ENCODE assay signal across 24 cellular contexts in the genomic region with DNA sequence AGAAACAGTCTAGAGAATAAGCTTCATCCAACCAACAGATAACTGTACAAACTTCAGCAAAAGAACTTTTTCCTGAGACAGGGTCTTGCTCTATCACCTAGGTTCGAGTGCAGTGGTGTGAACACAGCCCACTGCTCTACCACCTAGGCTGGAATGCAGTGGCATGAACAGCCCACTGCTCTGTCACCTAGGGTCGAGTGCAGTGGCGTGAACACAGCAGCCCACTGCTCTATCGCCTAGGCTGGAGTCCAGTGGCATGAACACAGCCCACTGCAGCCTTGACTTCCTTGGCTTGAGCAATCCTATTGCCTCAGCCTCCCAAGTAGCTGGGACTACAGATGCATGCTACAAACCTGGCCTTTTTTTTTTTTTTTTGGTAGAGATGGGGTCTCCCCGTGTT. TPM values are rescaled to one million over a fixed set of nuclear protein-coding genes. Genes with fewer than 3 reads are reported as not detected.
A peak's percentile ranks its signal among the peaks of the same experiment; 100 is the strongest.
DNase-seq lines count a peak whose midpoint lies in the region; ATAC-seq, FAIRE-seq and TF ChIP-seq lines count a peak whose summit lies in the region.
"Had no signal": no experiment of that assay in that cellular context is flagged by ENCODE, and none has a peak within 500 bp of the region (broad histone marks: within the 10 kb centered on the region; RNA-seq: fewer than 3 reads in every experiment).

No MANE protein-coding gene starts in this region.

- TF ChIP-seq CTCF in psoas muscle (IDR thresholded peaks at IDR 0.05) = no peak

- TF ChIP-seq POLR2A in GM12891 (IDR thresholded peaks at IDR 0.05; ENCODE audit: low read depth, low read length) = no peak

- peak; percentile 54 for FAIRE-seq in GM12891 (lab: Jason Lieb, UNC)
- FAIRE-seq: H54 had no signal

- intact Hi-C loops in psoas muscle (cut with DNase I) = no loop called here

- no peaks in the 10 kb centered on the region for H3K9me3 ChIP-seq in psoas muscle

- DNase-seq in activated T-cell treated with anti-CD3 and anti-CD28 coated beads, Interleukin-2, amount 50 U/mL, for 72 hours = no peak
- DNase-seq in activated T-cell treated with anti-CD3 and anti-CD28 coated beads, Interleukin-2, amount 50 U/mL, for 48 hours = no peak
- DNase-seq in GM12891 (ENCODE audit: insufficient read length, low spot score) (no peak), psoas muscle (no peak), NCI-H1048 (lab: John Stamatoyannopoulos, UW) (no peak)
- DNase-seq in activated naive CD8-positive, alpha-beta T cell treated with anti-CD3 and anti-CD28 coated beads, Interleukin-2, amount 50 U/mL, for 24 hours = no peak
- no peak for DNase-seq in activated CD4-positive, alpha-beta T cell treated with anti-CD3 and anti-CD28 coated beads, Interleukin-2, amount 10 ng/mL, durations not matched to agents 7 days and 5 days
- DNase-seq: 8988T; ACHN; C1 segment of cervical spinal cord; CD4-positive, alpha-beta memory T cell; COR-L47; DMS53; Karpas-422; NCI-H1417; NCI-H1694; NCI-H2029 treated with DMSO at 0.1 percent for 48 hours; NCI-H2227 treated with DMSO at 0.1 percent for 48 hours; NCI-H526 treated with DMSO at 0.1 percent for 48 hours; PC-9; SHP77 treated with DMSO at 0.1 percent for 48 hours had no signal

- H3K27me3 Mint-ChIP-seq in activated T-cell treated with anti-CD3 and anti-CD28 coated beads, Interleukin-2, amount 50 U/mL, for 72 hours (ENCODE audit: low read depth) = no peaks in the 10 kb centered on the region
- no peaks in the 10 kb centered on the region for H3K27me3 Mint-ChIP-seq in activated naive CD8-positive, alpha-beta T cell treated with anti-CD3 and anti-CD28 coated beads, Interleukin-2, amount 50 U/mL, for 24 hours
- H3K27me3 Mint-ChIP-seq in activated CD4-positive, alpha-beta T cell treated with anti-CD3 and anti-CD28 coated beads, Interleukin-2, amount 10 ng/mL, durations not matched to agents 7 days and 5 days = no peaks in the 10 kb centered on the region
- H3K27me3 Mint-ChIP-seq: CD4-positive, alpha-beta memory T cell had no signal

- no peaks in the 10 kb centered on the region for H3K27me3 ChIP-seq in psoas muscle (ENCODE audit: insufficient read depth in 3 of 3, low read length in 2 of 3)

- no peak for ATAC-seq in activated T-cell treated with anti-CD3 and anti-CD28 coated beads, Interleukin-2, amount 50 U/mL, for 72 hours (replicated peaks in 1 of 2)
- ATAC-seq in activated naive CD8-positive, alpha-beta T cell treated with anti-CD3 and anti-CD28 coated beads, Interleukin-2, amount 50 U/mL, for 24 hours = no peak
- peak in 3 of 4 donors; percentile 20 to 30 (median 26) for ATAC-seq in psoas muscle
- no peak for ATAC-seq in GM18873 (IDR thresholded peaks at IDR 0.05; ENCODE audit: low FRiP score, unreplicated experiment)

- peaks cover 11 to 20% of the 10 kb centered on the region in 2 donors for H3K36me3 Mint-ChIP-seq in activated T-cell treated with anti-CD3 and anti-CD28 coated beads, Interleukin-2, amount 50 U/mL, for 72 hours (ENCODE audit: insufficient read depth in 2 of 2)
- peaks cover 55% of the 10 kb centered on the region for H3K36me3 Mint-ChIP-seq in activated naive CD8-positive, alpha-beta T cell treated with anti-CD3 and anti-CD28 coated beads, Interleukin-2, amount 50 U/mL, for 24 hours (ENCODE audit: low read depth)
- H3K36me3 Mint-ChIP-seq in activated CD4-positive, alpha-beta T cell treated with anti-CD3 and anti-CD28 coated beads, Interleukin-2, amount 10 ng/mL, durations not matched to agents 7 days and 5 days (ENCODE audit: low read depth) = peaks cover 84% of the 10 kb centered on the region

- H3K4me1 ChIP-seq in psoas muscle = no peaks in the 10 kb centered on the region

- H3K27ac ChIP-seq in psoas muscle = no peak overlapping the region
- H3K27ac ChIP-seq: HL-60, PC-9 had no signal

- H3K9me3 Mint-ChIP-seq in activated T-cell treated with anti-CD3 and anti-CD28 coated beads, Interleukin-2, amount 50 U/mL, for 72 hours = no peaks in the 10 kb centered on the region
- no peaks in the 10 kb centered on the region for H3K9me3 Mint-ChIP-seq in activated naive CD8-positive, alpha-beta T cell treated with anti-CD3 and anti-CD28 coated beads, Interleukin-2, amount 50 U/mL, for 24 hours
- H3K9me3 Mint-ChIP-seq in activated CD4-positive, alpha-beta T cell treated with anti-CD3 and anti-CD28 coated beads, Interleukin-2, amount 10 ng/mL, durations not matched to agents 7 days and 5 days = peaks cover 3% of the 10 kb centered on the region

- CTCF ChIA-PET in activated CD4-positive, alpha-beta T cell treated with anti-CD3 and anti-CD28 coated beads, Interleukin-2, amount 10 ng/mL, durations not matched to agents 7 days and 5 days (lab: Charles Lee) = interaction anchor here (0.6 to 0.7 kb wide), 2 partner anchors 25 to 353 kb away, joined by 3 to 4 read pairs; no protein-coding TSS in a partner anchor

- WGBS in psoas muscle, 3 donors = 92 to 98% (median 94%) methylated on average over 5 of the region's 5 CpGs

- H3K27ac Mint-ChIP-seq in activated T-cell treated with anti-CD3 and anti-CD28 coated beads, Interleukin-2, amount 50 U/mL, for 72 hours = peak overlapping the region; percentile 90
- H3K27ac Mint-ChIP-seq in activated naive CD8-positive, alpha-beta T cell treated with anti-CD3 and anti-CD28 coated beads, Interleukin-2, amount 50 U/mL, for 24 hours = peak overlapping the region; percentile 7
- no peak overlapping the region for H3K27ac Mint-ChIP-seq in activated CD4-positive, alpha-beta T cell treated with anti-CD3 and anti-CD28 coated beads, Interleukin-2, amount 10 ng/mL, durations not matched to agents 7 days and 5 days

- POLR2A ChIA-PET in activated CD4-positive, alpha-beta T cell treated with anti-CD3 and anti-CD28 coated beads, Interleukin-2, amount 10 ng/mL, durations not matched to agents 7 days and 5 days (lab: Charles Lee) = no interaction called here

- H3K36me3 ChIP-seq in psoas muscle (ENCODE audit: insufficient read depth in 1 of 2, low read depth in 1 of 2) = peaks cover 0 to 34% of the 10 kb centered on the region in 2 donors

- H3K4me1 Mint-ChIP-seq in activated T-cell treated with anti-CD3 and anti-CD28 coated beads, Interleukin-2, amount 50 U/mL, for 72 hours (ENCODE audit: low read depth) = peaks cover 57% of the 10 kb centered on the region
- peaks cover 61% of the 10 kb centered on the region for H3K4me1 Mint-ChIP-seq in activated naive CD8-positive, alpha-beta T cell treated with anti-CD3 and anti-CD28 coated beads, Interleukin-2, amount 50 U/mL, for 24 hours
- peaks cover 35% of the 10 kb centered on the region for H3K4me1 Mint-ChIP-seq in activated CD4-positive, alpha-beta T cell treated with anti-CD3 and anti-CD28 coated beads, Interleukin-2, amount 10 ng/mL, durations not matched to agents 7 days and 5 days

- no peak overlapping the region for H3K4me3 ChIP-seq in psoas muscle
- H3K4me3 ChIP-seq: PC-9 had no signal

- no peak overlapping the region for H3K4me3 Mint-ChIP-seq in activated T-cell treated with anti-CD3 and anti-CD28 coated beads, Interleukin-2, amount 50 U/mL, for 72 hours
- H3K4me3 Mint-ChIP-seq in activated naive CD8-positive, alpha-beta T cell treated with anti-CD3 and anti-CD28 coated beads, Interleukin-2, amount 50 U/mL, for 24 hours = no peak overlapping the region
- H3K4me3 Mint-ChIP-seq in activated CD4-positive, alpha-beta T cell treated with anti-CD3 and anti-CD28 coated beads, Interleukin-2, amount 10 ng/mL, durations not matched to agents 7 days and 5 days = no peak overlapping the region
- H3K4me3 Mint-ChIP-seq: CD4-positive, alpha-beta memory T cell had no signal

TF ChIP-seq in GM12891, 5 proteins besides CTCF, POLR2A, EP300 and RAD21:
- TF ChIP-seq POLR2AphosphoS5 (IDR thresholded peaks at IDR 0.05; ENCODE audit: low read depth, low read length) (no peak), PAX5 (IDR thresholded peaks at IDR 0.05; ENCODE audit: insufficient read depth, low read length, severe bottlenecking) (no peak), SPI1 (IDR thresholded peaks at IDR 0.05; ENCODE audit: low read depth, low read length) (no peak), TAF1 (IDR thresholded peaks at IDR 0.05; ENCODE audit: low read depth, low read length) (no peak), POU2F2 (IDR thresholded peaks at IDR 0.05; ENCODE audit: low read depth, low read length) (no peak)

RNA-seq across cellular contexts. Expression of a gene that starts 43.4 kb away (rescaled TPM):
- total RNA-seq in activated T-cell treated with anti-CD3 and anti-CD28 coated beads, Interleukin-2, amount 50 U/mL, for 72 hours = 10 to 100 TPM; 17.6 to 18.1 TPM
- polyA plus RNA-seq in GM12891 (2012; ENCODE audit: low read depth, missing spikeins) = 8.1 TPM
- total RNA-seq in psoas muscle = 10 to 100 TPM in 1 of 4 donors, 1 to 10 TPM in 3; 5.0 to 12.3 (median 9.4) TPM
- polyA plus RNA-seq in psoas muscle = 1 to 10 TPM; 2.4 to 8.8 (median 3.1) TPM
- 10 to 100 TPM; 24.2 to 25.1 TPM for total RNA-seq in activated CD4-positive, alpha-beta T cell treated with anti-CD3 and anti-CD28 coated beads, Interleukin-2, amount 10 ng/mL, durations not matched to agents 7 days and 5 days

Comparison
In these comparisons a context has a peak if more than half of its experiments do, and no peak if none do; other contexts are left out.
1. ATAC-seq: peak in psoas muscle (3 of 4); none in activated T-cell treated with anti-CD3 and anti-CD28 coated beads, Interleukin-2, amount 50 U/mL, for 72 hours (0 of 2), activated naive CD8-positive, alpha-beta T cell treated with anti-CD3 and anti-CD28 coated beads, Interleukin-2, amount 50 U/mL, for 24 hours (single experiment) and GM18873 (single experiment).